In the genomic region with DNA sequence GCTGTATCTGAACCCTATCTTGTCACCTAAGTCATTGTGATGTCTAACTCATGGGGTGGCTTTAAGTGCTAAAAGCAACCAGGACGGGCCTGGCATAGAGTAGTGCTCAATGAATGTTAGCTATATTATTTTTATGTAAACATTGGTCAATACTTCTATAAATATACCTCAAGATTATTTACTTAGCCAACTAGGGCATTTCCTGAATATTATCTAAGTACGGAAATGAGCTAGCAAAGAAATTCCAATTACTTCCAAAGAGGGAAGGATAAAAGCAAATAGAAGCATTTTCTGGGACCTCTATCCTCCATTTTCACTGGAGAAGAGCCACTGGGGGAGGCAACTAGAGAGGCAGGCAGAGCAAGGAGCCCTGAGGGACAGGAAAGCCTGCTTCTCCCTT, we compare ENCODE assay signal across 29 cellular contexts. TPM values are rescaled to one million over a fixed set of nuclear protein-coding genes. Genes with fewer than 3 reads are reported as not detected.
DNase-seq lines count a peak whose midpoint lies in the region; ATAC-seq, FAIRE-seq and TF ChIP-seq lines count a peak whose summit lies in the region.
"Had no signal": no experiment of that assay in that cellular context is flagged by ENCODE, and none has a peak within 500 bp of the region (broad histone marks: within the 10 kb centered on the region; RNA-seq: fewer than 3 reads in every experiment).

No MANE protein-coding gene starts in this region.

- no peak overlapping the region for H2BK15ac ChIP-seq in H9 (ENCODE audit: low read depth, low read length)

- DNase-seq in EH (ENCODE audit: low read depth) (peak; percentile 75), SJSA1 (ENCODE audit: low read depth in 1 of 2, low spot score in 2 of 2) (peak in 1 of 2 experiments; percentile 42), fibroblast of peridontal ligament (ENCODE audit: extremely low read depth) (peak; percentile 33), thoracic aorta (ENCODE audit: low spot score) (no peak), H9 (no peak), D721Med (ENCODE audit: insufficient read length, low spot score) (no peak)
- DNase-seq: activated CD4-positive, alpha-beta T cell treated with anti-CD3 and anti-CD28 coated beads, Interleukin-2, amount 50 U/mL, for 1 hour; activated naive CD4-positive, alpha-beta T cell; activated T-cell treated with anti-CD3 and anti-CD28 coated beads, Interleukin-2, amount 50 U/mL, for 72 hours; CD4-positive, alpha-beta T cell; colonic mucosa; endodermal cell; GM23248; hippocampal formation; naive thymus-derived CD8-positive, alpha-beta T cell; NCI-H1930; NCI-H2227 treated with DMSO at 0.1 percent for 48 hours; nucleus accumbens; Peyer's patch; SIG-M5; stimulated activated naive CD8-positive, alpha-beta T cell treated with anti-CD3 and anti-CD28 coated beads, Interleukin-15, Interleukin-2, amounts not matched to agents 100 U/mL and 50 U/mL, for 24 hours; T1000 had no signal

- H3K9ac ChIP-seq in H9 (ENCODE audit: extremely low read depth, insufficient read length, low read length) = no peak overlapping the region
- H3K9ac ChIP-seq: GM23248 had no signal

- H3K4me3 Mint-ChIP-seq in H9 = no peak overlapping the region
- H3K4me3 Mint-ChIP-seq: activated CD8-positive, alpha-beta memory T cell treated with anti-CD3 and anti-CD28 coated beads, Interleukin-2, amount 10 ng/mL, durations not matched to agents 7 days and 5 days; activated T-cell treated with anti-CD3 and anti-CD28 coated beads, Interleukin-2, amount 50 U/mL, for 72 hours; CD4-positive, alpha-beta T cell; endodermal cell; naive thymus-derived CD8-positive, alpha-beta T cell; WTC11 had no signal

- no peak for FAIRE-seq in D721Med (lab: Jason Lieb, UNC)

- no peaks in the 10 kb centered on the region for H3K79me2 ChIP-seq in H9 (ENCODE audit: insufficient read depth, low read length)

- H2BK12ac ChIP-seq in H9 (ENCODE audit: insufficient read length, low read depth, low read length) = no peak overlapping the region

- peaks cover 99% of the 10 kb centered on the region for H3K27me3 Mint-ChIP-seq in H9 (ENCODE audit: low read depth)
- H3K27me3 Mint-ChIP-seq: activated CD8-positive, alpha-beta memory T cell treated with anti-CD3 and anti-CD28 coated beads, Interleukin-2, amount 10 ng/mL, durations not matched to agents 7 days and 5 days; CD4-positive, alpha-beta T cell; naive thymus-derived CD8-positive, alpha-beta T cell had no signal

- no peak overlapping the region for H2BK120ac ChIP-seq in H9 (ENCODE audit: low read depth, low read length, poor library complexity, severe bottlenecking)

- no CpG with 5 or more reads among the region's 2 CpGs for WGBS in H9 (ENCODE audit: extremely low coverage, insufficient read length, low lambda C conversion rate)

- TF ChIP-seq CTCF in thoracic aorta (IDR thresholded peaks at IDR 0.05) (no peak), H9 (conservative IDR thresholded peaks at IDR 0.05) (no peak), D721Med (IDR thresholded peaks at IDR 0.05; ENCODE audit: insufficient read depth, missing control alignments) (no peak)

- H3K4me2 ChIP-seq in H9 (ENCODE audit: insufficient read depth, insufficient read length, low read length) = no peak overlapping the region

- peak overlapping the region; percentile 33 for H3K27ac ChIP-seq in SJSA1
- peak overlapping the region; percentile 39 to 56 for H3K27ac ChIP-seq in thoracic aorta
- H3K27ac ChIP-seq in H9 (ENCODE audit: insufficient read length, low read depth, low read length) = no peak overlapping the region
- H3K27ac ChIP-seq: breast epithelium, colonic mucosa, esophagus muscularis mucosa, gastroesophageal sphincter, GM23248, Peyer's patch, tibial nerve had no signal

- no peak overlapping the region for H3K56ac ChIP-seq in H9 (ENCODE audit: insufficient read length, low read depth, low read length)

- no peaks in the 10 kb centered on the region for H4K20me1 ChIP-seq in H9 (ENCODE audit: control insufficient read depth, insufficient read depth, insufficient read length)

- H3K9me3 ChIP-seq in SJSA1 (replicated peaks) = no peaks in the 10 kb centered on the region
- no peaks in the 10 kb centered on the region for H3K9me3 ChIP-seq in thoracic aorta
- H3K9me3 ChIP-seq in H9 (ENCODE audit: control insufficient read depth, low read depth, low read length) = no peaks in the 10 kb centered on the region
- H3K9me3 ChIP-seq: breast epithelium, colonic mucosa, esophagus muscularis mucosa, gastroesophageal sphincter, Peyer's patch, tibial nerve had no signal

- H2AFZ ChIP-seq in H9 (ENCODE audit: low read length) = no peak overlapping the region
- H2AFZ ChIP-seq: GM23248 had no signal

- no peak overlapping the region for H4K5ac ChIP-seq in H9 (ENCODE audit: insufficient read length, low read depth, low read length)

- H3T11ph ChIP-seq in H9 (ENCODE audit: low read length) = no peak overlapping the region

- H4K8ac ChIP-seq in H9 (replicated peaks; ENCODE audit: insufficient read length, low read depth, low read length) = no peak overlapping the region

- H3K9me3 Mint-ChIP-seq in H9 = no peaks in the 10 kb centered on the region
- H3K9me3 Mint-ChIP-seq: activated T-cell treated with anti-CD3 and anti-CD28 coated beads, Interleukin-2, amount 50 U/mL, for 72 hours; CD4-positive, alpha-beta T cell; naive thymus-derived CD8-positive, alpha-beta T cell; WTC11 had no signal

- H3K23me2 ChIP-seq in H9 (ENCODE audit: insufficient read length, low read depth, low read length, poor library complexity, severe bottlenecking) = no peaks in the 10 kb centered on the region

- no peak overlapping the region for H3K4ac ChIP-seq in H9 (ENCODE audit: low read depth, low read length)

- H3K18ac ChIP-seq in H9 (ENCODE audit: insufficient read length, low read depth, low read length) = no peak overlapping the region

- no peak overlapping the region for H2AK5ac ChIP-seq in H9 (ENCODE audit: insufficient read length, low read length)

- no peak for ATAC-seq in thoracic aorta (ENCODE audit: insufficient number of reproducible peaks, low FRiP score, low read depth)
- ATAC-seq in HG03135 (IDR thresholded peaks at IDR 0.05; ENCODE audit: unreplicated experiment) = no peak
- ATAC-seq: activated CD8-positive, alpha-beta memory T cell treated with anti-CD3 and anti-CD28 coated beads, Interleukin-2, amount 10 ng/mL, durations not matched to agents 7 days and 5 days; activated T-cell treated with anti-CD3 and anti-CD28 coated beads, Interleukin-2, amount 50 U/mL, for 72 hours; gastroesophageal sphincter; naive thymus-derived CD8-positive, alpha-beta T cell; stimulated activated naive CD8-positive, alpha-beta T cell treated with anti-CD3 and anti-CD28 coated beads, Interleukin-15, Interleukin-2, amounts not matched to agents 100 U/mL and 50 U/mL, for 24 hours; WTC11 had no signal

- peaks cover 0 to 1% (median 0%) of the 10 kb centered on the region in 3 experiments; a peak in 1 of 7 replicates for H3K36me3 Mint-ChIP-seq in H9 (ENCODE audit: insufficient read depth in 1 of 3, low read depth in 3 of 3)
- H3K36me3 Mint-ChIP-seq: activated CD8-positive, alpha-beta memory T cell treated with anti-CD3 and anti-CD28 coated beads, Interleukin-2, amount 10 ng/mL, durations not matched to agents 7 days and 5 days; WTC11 had no signal

- H2BK5ac ChIP-seq in H9 (ENCODE audit: insufficient read length, low read length) = no peak overlapping the region

- no peak overlapping the region for H2BK20ac ChIP-seq in H9 (ENCODE audit: low read depth, low read length, poor library complexity, severe bottlenecking)

- H3K4me1 ChIP-seq in SJSA1 (replicated peaks) (peaks cover 21% of the 10 kb centered on the region), thoracic aorta (ENCODE audit: control insufficient read depth in 1 of 2, low read depth in 2 of 2) (peaks cover 15 to 31% of the 10 kb centered on the region in 2 donors), H9 (ENCODE audit: insufficient read depth, low read length) (no peaks in the 10 kb centered on the region)
- H3K4me1 ChIP-seq: breast epithelium, colonic mucosa had no signal

- H3K14ac ChIP-seq in H9 (ENCODE audit: insufficient read depth, low read length) = no peak overlapping the region

- no peaks in the 10 kb centered on the region for H3K36me3 ChIP-seq in SJSA1
- H3K36me3 ChIP-seq in thoracic aorta = no peaks in the 10 kb centered on the region
- H3K36me3 ChIP-seq: breast epithelium, colonic mucosa, Peyer's patch had no signal

- H3K23ac ChIP-seq in H9 (ENCODE audit: insufficient read length, low read depth, low read length) = no peak overlapping the region

- no peaks in the 10 kb centered on the region for H3K79me1 ChIP-seq in H9 (ENCODE audit: insufficient read depth, low read depth, low read length, poor library complexity, severe bottlenecking)

- no peak overlapping the region for H3K27ac Mint-ChIP-seq in H9
- H3K27ac Mint-ChIP-seq: activated CD8-positive, alpha-beta memory T cell treated with anti-CD3 and anti-CD28 coated beads, Interleukin-2, amount 10 ng/mL, durations not matched to agents 7 days and 5 days; activated T-cell treated with anti-CD3 and anti-CD28 coated beads, Interleukin-2, amount 50 U/mL, for 72 hours; CD4-positive, alpha-beta T cell; endodermal cell; WTC11 had no signal

- no peaks in the 10 kb centered on the region; a peak in 1 of 4 replicates for H3K4me1 Mint-ChIP-seq in H9
- H3K4me1 Mint-ChIP-seq: activated CD8-positive, alpha-beta memory T cell treated with anti-CD3 and anti-CD28 coated beads, Interleukin-2, amount 10 ng/mL, durations not matched to agents 7 days and 5 days; WTC11 had no signal

- no peak overlapping the region for H3K4me3 ChIP-seq in SJSA1
- H3K4me3 ChIP-seq in thoracic aorta = no peak overlapping the region
- H3K4me3 ChIP-seq: breast epithelium, colonic mucosa, esophagus muscularis mucosa, gastroesophageal sphincter, GM23248, Peyer's patch, tibial nerve had no signal

- no peaks in the 10 kb centered on the region for H3K27me3 ChIP-seq in SJSA1 (replicated peaks)
- no peaks in the 10 kb centered on the region for H3K27me3 ChIP-seq in thoracic aorta (replicated peaks; ENCODE audit: insufficient read depth)
- peaks cover 3% of the 10 kb centered on the region; the same call in 1 of the 2 replicates for H3K27me3 ChIP-seq in H9 (ENCODE audit: insufficient read depth, low read length)
- H3K27me3 ChIP-seq: breast epithelium, colonic mucosa, esophagus muscularis mucosa, gastroesophageal sphincter, Peyer's patch, tibial nerve had no signal

- H4K91ac ChIP-seq in H9 (ENCODE audit: insufficient read length, low read depth, low read length) = no peak overlapping the region

RNA-seq across cellular contexts. Expression of a gene that starts 20.6 kb away (rescaled TPM):
- 11.9 and 13.3 TPM in 2 replicates for total RNA-seq in SJSA1 (2014; rRNA removed; shearing (Covaris generic))
- total RNA-seq in thoracic aorta (10 to 100 TPM; 34.4 to 58.9 TPM), H9 (2021) (1.0 and 1.3 TPM in 2 replicates)

RNA-seq across cellular contexts. Expression of a gene that starts 21.0 kb away (rescaled TPM):
- 19.5 and 36.0 TPM in 2 replicates for total RNA-seq in SJSA1 (2014; rRNA removed; shearing (Covaris generic))
- total RNA-seq in thoracic aorta (10 to 100 TPM; 46.4 to 48.2 TPM), H9 (2021) (29.5 and 31.7 TPM in 2 replicates)

Comparison
In these comparisons a context has a peak if more than half of its experiments do, and no peak if none do; other contexts are left out.
1. DNase-seq: peak in EH (single experiment) and fibroblast of peridontal ligament (single experiment); none in thoracic aorta (single experiment), H9 (single experiment) and D721Med (single experiment).